In the genomic region with DNA sequence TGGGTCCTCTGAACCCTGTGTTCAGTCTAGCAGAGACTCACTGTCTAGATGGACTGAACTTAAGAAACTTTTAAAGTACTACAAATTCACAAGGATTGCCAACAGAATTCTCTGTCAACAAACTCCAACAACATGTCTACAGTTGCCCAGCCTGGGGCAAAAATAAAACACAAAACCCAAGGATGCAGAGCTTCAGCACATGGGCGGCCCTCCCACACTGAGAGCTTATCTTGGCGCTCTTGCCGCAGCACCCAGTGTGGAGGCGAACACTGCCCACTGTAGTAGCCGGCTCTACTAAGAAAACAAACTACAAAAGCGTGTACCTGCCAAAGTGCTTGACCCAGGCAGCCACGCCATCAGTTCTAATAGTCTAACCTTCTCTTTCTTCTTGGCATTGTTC, we compare ENCODE assay signal across 20 cellular contexts.
"Had no signal": no experiment of that assay in that cellular context is flagged by ENCODE, and none has a peak within 500 bp of the region (broad histone marks: within the 10 kb centered on the region; RNA-seq: fewer than 3 reads in every experiment).

No MANE protein-coding gene starts in this region.

- FAIRE-seq: TTC549 had no signal

- DNase-seq: activated CD4-positive, alpha-beta memory T cell treated with anti-CD3 and anti-CD28 coated beads, Interleukin-2, amount 10 ng/mL, durations not matched to agents 7 days and 5 days; activated CD4-positive, alpha-beta T cell treated with anti-CD3 and anti-CD28 coated beads for 4 hours; activated naive CD4-positive, alpha-beta T cell treated with anti-CD3 and anti-CD28 coated beads, Interleukin-2, amount 10 ng/mL, durations not matched to agents 7 days and 5 days; activated T-cell treated with anti-CD3 and anti-CD28 coated beads, Interleukin-2, amount 50 U/mL, for 24 hours; central memory CD4-positive, alpha-beta T cell; effector CD4-positive, alpha-beta T cell; gastrocnemius medialis; heart left ventricle; immature natural killer cell; left cardiac atrium; naive thymus-derived CD4-positive, alpha-beta T cell; stimulated activated CD4-positive, alpha-beta T cell treated with anti-CD3 and anti-CD28 coated beads, Interleukin-15, amount 100 ng/mL, for 24 hours; stimulated activated CD4-positive, alpha-beta T cell treated with anti-CD3 and anti-CD28 coated beads, Interleukin-4, amount 100 ng/mL, for 1 hour; stimulated activated naive CD4-positive, alpha-beta T cell; substantia nigra; T-helper 2 cell had no signal

- H3K9me3 ChIP-seq: gastrocnemius medialis, heart left ventricle had no signal

- H3K4me1 Mint-ChIP-seq: activated CD4-positive, alpha-beta memory T cell treated with anti-CD3 and anti-CD28 coated beads, Interleukin-2, amount 10 ng/mL, durations not matched to agents 7 days and 5 days; activated naive CD4-positive, alpha-beta T cell treated with anti-CD3 and anti-CD28 coated beads, Interleukin-2, amount 10 ng/mL, durations not matched to agents 7 days and 5 days had no signal

- H3K4me3 ChIP-seq: coronary artery, gastrocnemius medialis, heart left ventricle had no signal

- H3K27ac Mint-ChIP-seq: activated CD4-positive, alpha-beta memory T cell treated with anti-CD3 and anti-CD28 coated beads, Interleukin-2, amount 10 ng/mL, durations not matched to agents 7 days and 5 days; activated naive CD4-positive, alpha-beta T cell treated with anti-CD3 and anti-CD28 coated beads, Interleukin-2, amount 10 ng/mL, durations not matched to agents 7 days and 5 days; activated T-cell treated with anti-CD3 and anti-CD28 coated beads, Interleukin-2, amount 50 U/mL, for 24 hours; immature natural killer cell; naive thymus-derived CD4-positive, alpha-beta T cell; WTC11 had no signal

- H3K4me3 Mint-ChIP-seq: activated CD4-positive, alpha-beta memory T cell treated with anti-CD3 and anti-CD28 coated beads, Interleukin-2, amount 10 ng/mL, durations not matched to agents 7 days and 5 days; activated naive CD4-positive, alpha-beta T cell treated with anti-CD3 and anti-CD28 coated beads, Interleukin-2, amount 10 ng/mL, durations not matched to agents 7 days and 5 days; activated T-cell treated with anti-CD3 and anti-CD28 coated beads, Interleukin-2, amount 50 U/mL, for 24 hours; immature natural killer cell; naive thymus-derived CD4-positive, alpha-beta T cell; WTC11 had no signal

- H3K4me1 ChIP-seq: gastrocnemius medialis, parathyroid adenoma had no signal

- H3K27ac ChIP-seq: coronary artery, gastrocnemius medialis, heart left ventricle, parathyroid adenoma had no signal

- H3K36me3 Mint-ChIP-seq: activated naive CD4-positive, alpha-beta T cell treated with anti-CD3 and anti-CD28 coated beads, Interleukin-2, amount 10 ng/mL, durations not matched to agents 7 days and 5 days; immature natural killer cell; naive thymus-derived CD4-positive, alpha-beta T cell; WTC11 had no signal

- H3K27me3 ChIP-seq: gastrocnemius medialis, heart left ventricle had no signal

- ATAC-seq: gastrocnemius medialis; heart left ventricle; naive thymus-derived CD4-positive, alpha-beta T cell; WTC11 had no signal
